ENCODE assay signal across 8 cellular contexts in the genomic region with DNA sequence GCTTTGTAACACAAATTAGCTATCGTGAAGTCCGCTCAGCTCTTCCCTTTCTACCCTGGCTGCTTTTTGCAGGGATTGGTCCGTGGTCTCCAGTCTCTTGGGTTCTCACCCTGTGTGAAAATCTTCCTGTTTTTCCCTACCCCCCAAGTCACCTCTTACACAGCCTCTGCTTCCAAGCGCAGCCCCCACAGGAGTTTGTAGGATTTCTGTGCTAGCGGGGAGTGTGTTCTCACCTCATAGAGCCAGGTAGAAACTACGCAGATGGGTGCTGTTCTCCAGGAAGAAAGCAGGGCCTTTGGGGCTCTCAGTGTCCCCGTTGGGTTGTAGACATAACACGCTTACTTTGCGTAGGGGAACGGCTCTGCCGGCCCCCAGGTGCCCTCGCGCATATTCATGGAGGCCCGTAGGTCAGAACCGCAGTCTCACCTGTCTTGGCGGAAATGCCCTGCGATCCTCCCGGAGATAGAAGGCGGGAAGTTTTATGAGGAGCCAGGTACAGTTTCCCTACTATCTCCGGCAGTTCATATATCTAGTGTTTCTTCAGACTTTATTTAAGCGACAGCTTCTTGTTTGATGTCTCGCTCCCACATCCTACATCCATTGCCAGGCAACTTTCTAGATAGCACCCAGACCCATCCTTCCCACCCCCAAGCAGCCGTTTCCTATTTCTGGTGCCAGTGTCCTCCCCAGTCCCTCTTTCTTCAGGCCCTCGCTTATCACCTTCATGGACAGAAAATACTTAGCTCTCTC. TPM values are rescaled to one million over a fixed set of nuclear protein-coding genes. Genes with fewer than 3 reads are reported as not detected.
A peak's percentile ranks its signal among the peaks of the same experiment; 100 is the strongest.
DNase-seq lines count a peak whose midpoint lies in the region; ATAC-seq, FAIRE-seq and TF ChIP-seq lines count a peak whose summit lies in the region.
"Not testable (repeated sequence)": the region's sequence is repeated elsewhere in the genome, so short reads cannot be mapped to it uniquely, and the experiment has no call there.

No MANE protein-coding gene starts in this region.

- TF ChIP-seq EP300 in stomach (IDR thresholded peaks at IDR 0.05) = not testable (repeated sequence)

- not testable (repeated sequence) for TF ChIP-seq POLR2A in stomach (IDR thresholded peaks at IDR 0.05)

- intact Hi-C loops in stomach (cut with DNase I; ENCODE audit: low total_unique reads) = not testable (repeated sequence)

- peak; percentile 22 for ATAC-seq in HG03103 (IDR thresholded peaks at IDR 0.05; ENCODE audit: low read depth, unreplicated experiment)
- ATAC-seq in activated naive CD8-positive, alpha-beta T cell treated with anti-CD3 and anti-CD28 coated beads, Interleukin-2, amount 50 U/mL, for 24 hours = not testable (repeated sequence)

- not testable (repeated sequence) for H3K9me3 Mint-ChIP-seq in activated naive CD8-positive, alpha-beta T cell treated with anti-CD3 and anti-CD28 coated beads, Interleukin-2, amount 50 U/mL, for 24 hours

- H3K4me1 Mint-ChIP-seq in activated naive CD8-positive, alpha-beta T cell treated with anti-CD3 and anti-CD28 coated beads, Interleukin-2, amount 50 U/mL, for 24 hours = peaks cover 41% of the 10 kb centered on the region

- H3K36me3 Mint-ChIP-seq in activated naive CD8-positive, alpha-beta T cell treated with anti-CD3 and anti-CD28 coated beads, Interleukin-2, amount 50 U/mL, for 24 hours (ENCODE audit: low read depth) = not testable (repeated sequence)

- DNase-seq in DMS53 treated with DMSO at 0.1 percent for 48 hours (lab: John Stamatoyannopoulos, UW; ENCODE audit: unreplicated experiment) (peak; percentile 61), NCI-H226 (peak; percentile 100), glomerular visceral epithelial cell (ENCODE audit: extremely low spot score) (peak; percentile 81), nucleus accumbens (lab: John Stamatoyannopoulos, UW) (peak in 29 of 56 donors; percentile 13 to 71 (median 45)), stomach (peak; percentile 61)
- DNase-seq in activated naive CD8-positive, alpha-beta T cell treated with anti-CD3 and anti-CD28 coated beads, Interleukin-2, amount 50 U/mL, for 24 hours = peak; percentile 68

- H3K4me3 Mint-ChIP-seq in activated naive CD8-positive, alpha-beta T cell treated with anti-CD3 and anti-CD28 coated beads, Interleukin-2, amount 50 U/mL, for 24 hours = peak overlapping the region; percentile 72

- not testable (repeated sequence) for H3K27me3 Mint-ChIP-seq in activated naive CD8-positive, alpha-beta T cell treated with anti-CD3 and anti-CD28 coated beads, Interleukin-2, amount 50 U/mL, for 24 hours

- peaks cover 10 to 38% (median 30%) of the 10 kb centered on the region in 4 donors for H3K4me1 ChIP-seq in stomach

- not testable (repeated sequence) for H3K9me3 ChIP-seq in stomach

- TF ChIP-seq CTCF in stomach (IDR thresholded peaks at IDR 0.05) = not testable (repeated sequence)

- not testable (repeated sequence) for H3K36me3 ChIP-seq in stomach

- peak overlapping the region; percentile 15 to 32 (median 26) for H3K4me3 ChIP-seq in stomach

- H3K27ac ChIP-seq in stomach = peak overlapping the region; percentile 83 to 92 (median 91)

- peak; percentile 53 for FAIRE-seq in TTC549 (lab: Jason Lieb, UNC)

- not testable (repeated sequence) for H3K27me3 ChIP-seq in stomach

- H3K27ac Mint-ChIP-seq in activated naive CD8-positive, alpha-beta T cell treated with anti-CD3 and anti-CD28 coated beads, Interleukin-2, amount 50 U/mL, for 24 hours = peak overlapping the region; percentile 99

- WGBS in stomach, 5 donors = 15 to 23% (median 18%) methylated on average over 21 to 24 of the region's 24 CpGs

RNA-seq across cellular contexts. Expression of a gene that starts 0.7 kb away (rescaled TPM):
- total RNA-seq in stomach = 1,000 to 10,000 TPM in 1 of 5 donors, under 1 TPM in 4; under 0.01 to 9,966 (median under 0.01) TPM
- polyA plus RNA-seq in stomach = not detected

RNA-seq across cellular contexts. Expression of a gene that starts 25.2 kb away (rescaled TPM):
- total RNA-seq in stomach = 100 to 1,000 TPM in 1 of 5 donors, 10 to 100 TPM in 4; 14.0 to 942 (median 49.1) TPM
- polyA plus RNA-seq in stomach = 10 to 100 TPM; 17.0 to 27.1 (median 26.2) TPM

Comparison
In these comparisons a context has a peak if more than half of its experiments do, and no peak if none do; other contexts are left out.
1. DNase-seq: peak in every context shown above with its lines; median percentile 100 in NCI-H226; 81 in glomerular visceral epithelial cell; 68 in activated naive CD8-positive, alpha-beta T cell treated with anti-CD3 and anti-CD28 coated beads, Interleukin-2, amount 50 U/mL, for 24 hours; 61 in DMS53 treated with DMSO at 0.1 percent for 48 hours; 61 in stomach; 45 in nucleus accumbens.